ENCODE assay signal across 1 cellular context in the genomic region with DNA sequence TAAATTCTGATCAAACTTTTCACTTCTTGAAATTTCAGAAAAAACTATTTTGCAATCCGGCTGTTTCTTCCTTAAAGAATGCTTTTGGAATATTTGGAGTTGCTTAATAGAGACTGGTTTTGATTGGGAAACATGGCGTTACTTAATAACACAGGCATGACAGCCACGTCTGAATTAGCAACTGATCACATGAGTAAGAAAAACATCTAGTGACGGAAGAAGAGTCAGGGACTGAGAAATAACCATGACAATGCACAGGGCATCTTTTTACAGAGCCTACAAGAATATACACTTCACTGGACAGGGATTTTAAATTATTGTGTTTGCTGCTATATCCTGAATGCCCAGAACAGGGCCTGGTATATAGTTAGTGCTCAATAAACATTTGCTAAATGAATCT. TPM values are rescaled to one million over a fixed set of nuclear protein-coding genes. Genes with fewer than 3 reads are reported as not detected.
"Had no signal": no experiment of that assay in that cellular context is flagged by ENCODE, and none has a peak within 500 bp of the region (broad histone marks: within the 10 kb centered on the region; RNA-seq: fewer than 3 reads in every experiment).

No MANE protein-coding gene starts in this region.

RNA-seq across cellular contexts. Expression of a gene that starts 25.1 kb away (rescaled TPM):
- total RNA-seq: T-helper 1 cell treated with Interleukin-12 subunit alpha and Interleukin-12 subunit beta and Interleukin-4 antibody, amounts not matched to agents 30 ng/mL and 1 ng/mL, for 36 hours had no signal
